40 cellular contexts compared by ENCODE assay signal in genomic region chr12:44029194-44029593, GRCh38.
"Had no signal": no experiment of that assay in that cellular context is flagged by ENCODE, and none has a peak within 500 bp of the region (broad histone marks: within the 10 kb centered on the region; RNA-seq: fewer than 3 reads in every experiment).

No MANE protein-coding gene starts in this region.

- ATAC-seq: activated CD4-positive, alpha-beta T cell treated with anti-CD3 and anti-CD28 coated beads for 36 hours; activated CD4-positive, CD25-positive, alpha-beta regulatory T cell treated with anti-CD3 and anti-CD28 coated beads, Interleukin-2, amount 50 U/mL, for 24 hours; activated CD8-positive, alpha-beta T cell treated with anti-CD3 and anti-CD28 coated beads, Interleukin-2, amount 10 ng/mL, durations not matched to agents 7 days and 5 days; activated naive CD4-positive, alpha-beta T cell treated with anti-CD3 and anti-CD28 coated beads, Interleukin-2, amount 50 U/mL, for 72 hours; activated T-cell treated with anti-CD3 and anti-CD28 coated beads, Interleukin-2, amount 50 U/mL, for 4 hours; activated T-cell treated with anti-CD3 and anti-CD28 coated beads, Interleukin-2, amount 50 U/mL, for 72 hours; activated T-helper 17 cell treated with anti-CD3 and anti-CD28 coated beads, Interleukin-2, amount 50 U/mL, for 72 hours; body of pancreas; WTC11 had no signal

- H3K36me3 ChIP-seq: adrenal gland, brain microvascular endothelial cell had no signal

- DNase-seq: activated CD4-positive, alpha-beta memory T cell treated with anti-CD3 and anti-CD28 coated beads, Interleukin-2, amount 10 ng/mL, durations not matched to agents 7 days and 5 days; activated CD4-positive, alpha-beta T cell treated with anti-CD3 and anti-CD28 coated beads for 1 hour; activated CD4-positive, alpha-beta T cell treated with anti-CD3 and anti-CD28 coated beads for 36 hours; activated CD4-positive, alpha-beta T cell treated with anti-CD3 and anti-CD28 coated beads for 48 hours; activated CD4-positive, alpha-beta T cell treated with anti-CD3 and anti-CD28 coated beads, Interleukin-2, amount 10 ng/mL, durations not matched to agents 7 days and 5 days; activated CD4-positive, alpha-beta T cell treated with anti-CD3 and anti-CD28 coated beads, Interleukin-2, amount 50 U/mL, for 48 hours; activated CD4-positive, CD25-positive, alpha-beta regulatory T cell; activated CD8-positive, alpha-beta memory T cell treated with anti-CD3 and anti-CD28 coated beads for 24 hours; activated CD8-positive, alpha-beta memory T cell treated with anti-CD3 and anti-CD28 coated beads, Interleukin-2, amount 50 U/mL, for 4 hours; activated CD8-positive, alpha-beta T cell treated with anti-CD3 and anti-CD28 coated beads, Interleukin-2, amount 10 ng/mL, durations not matched to agents 7 days and 5 days; activated effector memory CD4-positive, alpha-beta T cell treated with anti-CD3 and anti-CD28 coated beads, Interleukin-2, amount 50 U/mL, for 16 hours; activated gamma-delta T cell treated with Interleukin-2 at 50 U/mL for 16 hours; activated naive CD4-positive, alpha-beta T cell; activated naive CD4-positive, alpha-beta T cell treated with anti-CD3 and anti-CD28 coated beads for 36 hours; activated naive CD4-positive, alpha-beta T cell treated with anti-CD3 and anti-CD28 coated beads, Interleukin-2, amount 50 U/mL, for 16 hours; activated naive CD8-positive, alpha-beta T cell treated with anti-CD3 and anti-CD28 coated beads for 36 hours; activated T-cell treated with anti-CD3 and anti-CD28 coated beads for 4 hours; activated T-cell treated with anti-CD3 and anti-CD28 coated beads, Interleukin-2, amount 50 U/mL, for 1 hour; activated T-cell treated with anti-CD3 and anti-CD28 coated beads, Interleukin-2, amount 50 U/mL, for 4 hours; activated T-cell treated with anti-CD3 and anti-CD28 coated beads, Interleukin-2, amount 50 U/mL, for 72 hours; adrenal gland; amniotic stem cell; aorta; body of pancreas; brain microvascular endothelial cell; central memory CD4-positive, alpha-beta T cell; SW 1271; T-helper 1 cell; T-helper 2 cell; T-helper 9 cell had no signal

- H3K27ac ChIP-seq: adrenal gland, body of pancreas, brain microvascular endothelial cell, VCaP had no signal

- FAIRE-seq: astrocyte, TTC549 had no signal

- H3K9me3 Mint-ChIP-seq: activated T-helper 17 cell treated with anti-CD3 and anti-CD28 coated beads, Interleukin-2, amount 50 U/mL, for 72 hours had no signal

- H3K27me3 ChIP-seq: adrenal gland, body of pancreas, brain microvascular endothelial cell had no signal

- H3K4me1 ChIP-seq: adrenal gland, body of pancreas had no signal

- H3K27ac Mint-ChIP-seq: activated CD4-positive, alpha-beta memory T cell treated with anti-CD3 and anti-CD28 coated beads, Interleukin-2, amount 10 ng/mL, durations not matched to agents 7 days and 5 days; activated CD4-positive, alpha-beta T cell treated with anti-CD3 and anti-CD28 coated beads for 36 hours; activated CD4-positive, alpha-beta T cell treated with anti-CD3 and anti-CD28 coated beads, Interleukin-2, amount 10 ng/mL, durations not matched to agents 7 days and 5 days; activated CD8-positive, alpha-beta T cell treated with anti-CD3 and anti-CD28 coated beads, Interleukin-2, amount 10 ng/mL, durations not matched to agents 7 days and 5 days; activated naive CD4-positive, alpha-beta T cell treated with anti-CD3 and anti-CD28 coated beads for 36 hours; activated naive CD8-positive, alpha-beta T cell treated with anti-CD3 and anti-CD28 coated beads for 36 hours; activated T-cell treated with anti-CD3 and anti-CD28 coated beads, Interleukin-2, amount 50 U/mL, for 72 hours; activated T-helper 1 cell treated with anti-CD3 and anti-CD28 coated beads, Interleukin-12 subunit alpha, Interleukin-12 subunit beta, Interleukin-2, Interleukin-4 antibody, amounts not matched to agents 30 ng/mL and 10 ng/mL and 1 ng/mL, durations not matched to agents 14 hours and 24 hours and 36 hours; activated T-helper 17 cell treated with anti-CD3 and anti-CD28 coated beads, Interleukin-2, amount 50 U/mL, for 72 hours; T-helper 1 cell treated with Interleukin-12 subunit alpha and Interleukin-12 subunit beta and Interleukin-4 antibody, amounts not matched to agents 30 μg/mL and 1 μg/mL, for 36 hours; T-helper 2 cell treated with Interferon-gamma antibody and Interleukin-4, amounts not matched to agents 5 μg/mL and 100 μg/mL, for 36 hours; WTC11 had no signal

- H3K4me1 Mint-ChIP-seq: activated CD4-positive, alpha-beta memory T cell treated with anti-CD3 and anti-CD28 coated beads, Interleukin-2, amount 10 ng/mL, durations not matched to agents 7 days and 5 days; activated CD4-positive, alpha-beta T cell treated with anti-CD3 and anti-CD28 coated beads for 36 hours; activated CD4-positive, alpha-beta T cell treated with anti-CD3 and anti-CD28 coated beads, Interleukin-2, amount 10 ng/mL, durations not matched to agents 7 days and 5 days; activated naive CD8-positive, alpha-beta T cell treated with anti-CD3 and anti-CD28 coated beads for 36 hours; activated T-helper 17 cell treated with anti-CD3 and anti-CD28 coated beads, Interleukin-2, amount 50 U/mL, for 72 hours; WTC11 had no signal

- H3K4me3 Mint-ChIP-seq: activated CD4-positive, alpha-beta memory T cell treated with anti-CD3 and anti-CD28 coated beads, Interleukin-2, amount 10 ng/mL, durations not matched to agents 7 days and 5 days; activated CD4-positive, alpha-beta T cell treated with anti-CD3 and anti-CD28 coated beads for 36 hours; activated CD4-positive, alpha-beta T cell treated with anti-CD3 and anti-CD28 coated beads, Interleukin-2, amount 10 ng/mL, durations not matched to agents 7 days and 5 days; activated CD8-positive, alpha-beta T cell treated with anti-CD3 and anti-CD28 coated beads, Interleukin-2, amount 10 ng/mL, durations not matched to agents 7 days and 5 days; activated naive CD4-positive, alpha-beta T cell treated with anti-CD3 and anti-CD28 coated beads for 36 hours; activated naive CD8-positive, alpha-beta T cell treated with anti-CD3 and anti-CD28 coated beads for 36 hours; activated T-cell treated with anti-CD3 and anti-CD28 coated beads, Interleukin-2, amount 50 U/mL, for 4 hours; activated T-cell treated with anti-CD3 and anti-CD28 coated beads, Interleukin-2, amount 50 U/mL, for 72 hours; activated T-helper 1 cell treated with anti-CD3 and anti-CD28 coated beads, Interleukin-12 subunit alpha, Interleukin-12 subunit beta, Interleukin-2, Interleukin-4 antibody, amounts not matched to agents 30 ng/mL and 10 ng/mL and 1 ng/mL, durations not matched to agents 14 hours and 24 hours and 36 hours; activated T-helper 17 cell treated with anti-CD3 and anti-CD28 coated beads, Interleukin-2, amount 50 U/mL, for 72 hours; T-helper 1 cell treated with Interleukin-12 subunit alpha and Interleukin-12 subunit beta and Interleukin-4 antibody, amounts not matched to agents 30 μg/mL and 1 μg/mL, for 36 hours; T-helper 2 cell treated with Interferon-gamma antibody and Interleukin-4, amounts not matched to agents 5 μg/mL and 100 μg/mL, for 36 hours; WTC11 had no signal

- H3K4me3 ChIP-seq: adrenal gland, body of pancreas had no signal

- H3K27me3 Mint-ChIP-seq: activated CD4-positive, alpha-beta memory T cell treated with anti-CD3 and anti-CD28 coated beads, Interleukin-2, amount 10 ng/mL, durations not matched to agents 7 days and 5 days; activated CD4-positive, alpha-beta T cell treated with anti-CD3 and anti-CD28 coated beads for 36 hours; activated CD4-positive, alpha-beta T cell treated with anti-CD3 and anti-CD28 coated beads, Interleukin-2, amount 10 ng/mL, durations not matched to agents 7 days and 5 days; activated naive CD8-positive, alpha-beta T cell treated with anti-CD3 and anti-CD28 coated beads for 36 hours; activated T-helper 17 cell treated with anti-CD3 and anti-CD28 coated beads, Interleukin-2, amount 50 U/mL, for 72 hours had no signal
